8 cellular contexts compared by ENCODE assay signal in the genomic region with DNA sequence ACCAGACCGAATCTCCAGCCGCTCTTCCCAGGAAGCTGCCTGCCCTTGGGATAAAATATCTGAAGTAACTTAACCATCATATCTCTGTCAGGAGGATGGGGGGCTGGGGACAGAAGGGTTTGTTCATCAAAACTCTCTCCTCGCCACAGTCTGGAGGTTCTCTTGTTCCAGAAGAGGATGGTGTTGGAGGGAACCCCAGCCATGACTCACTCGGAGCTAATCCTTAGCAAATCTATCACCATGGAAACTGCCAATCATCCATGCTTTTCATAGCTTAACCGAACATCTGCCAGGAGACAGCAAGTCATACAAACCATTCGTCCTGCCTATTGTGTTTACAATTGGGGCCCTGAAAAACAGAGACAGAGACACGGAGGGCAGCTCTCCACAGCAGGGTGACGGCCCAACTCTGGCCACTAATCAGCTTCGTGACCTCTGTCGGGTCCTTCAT.
A peak's percentile ranks its signal among the peaks of the same experiment; 100 is the strongest.
DNase-seq lines count a peak whose midpoint lies in the region; ATAC-seq and TF ChIP-seq lines count a peak whose summit lies in the region.

No MANE protein-coding gene starts in this region.

- no peak for TF ChIP-seq EP300 in upper lobe of left lung (IDR thresholded peaks at IDR 0.05)

- TF ChIP-seq CTCF in AG04450 (IDR thresholded peaks at IDR 0.05; ENCODE audit: low read depth, low read length), result no peak
- TF ChIP-seq CTCF in adrenal gland (IDR thresholded peaks at IDR 0.05), result no peak
- no peak for TF ChIP-seq CTCF in kidney epithelial cell (IDR thresholded peaks at IDR 0.05; ENCODE audit: insufficient read depth, low read length, poor library complexity, severe bottlenecking)
- TF ChIP-seq CTCF in upper lobe of left lung (IDR thresholded peaks at IDR 0.05), result no peak

- peak; percentile 61 to 86 for ATAC-seq in upper lobe of left lung (ENCODE audit: low FRiP score in 2 of 2)
- ATAC-seq in activated CD4-positive, alpha-beta T cell treated with anti-CD3 and anti-CD28 coated beads for 36 hours, result no peak
- no peak for ATAC-seq in HG03565 (IDR thresholded peaks at IDR 0.05; ENCODE audit: unreplicated experiment)
- no peak for ATAC-seq in GM18502 (IDR thresholded peaks at IDR 0.05; ENCODE audit: poor library complexity, unreplicated experiment)

- H3K4me1 ChIP-seq in adrenal gland (replicated peaks in 1 of 2), result peaks cover 3 to 19% of the 10 kb centered on the region in 2 donors
- H3K4me1 ChIP-seq in upper lobe of left lung, result peaks cover 15 to 23% (median 21%) of the 10 kb centered on the region in 4 donors

- H3K9me3 Mint-ChIP-seq in activated CD4-positive, alpha-beta T cell treated with anti-CD3 and anti-CD28 coated beads for 36 hours (ENCODE audit: low read depth), result no peaks in the 10 kb centered on the region

- no peaks in the 10 kb centered on the region for H3K36me3 ChIP-seq in adrenal gland (replicated peaks in 1 of 2)
- no peaks in the 10 kb centered on the region for H3K36me3 ChIP-seq in kidney epithelial cell (ENCODE audit: control insufficient read depth, insufficient read depth, low read length)
- no peaks in the 10 kb centered on the region for H3K36me3 ChIP-seq in upper lobe of left lung

- H3K36me3 Mint-ChIP-seq in activated CD4-positive, alpha-beta T cell treated with anti-CD3 and anti-CD28 coated beads for 36 hours (ENCODE audit: low read depth), result no peaks in the 10 kb centered on the region

- TF ChIP-seq POLR2A in adrenal gland (IDR thresholded peaks at IDR 0.05) (no peak), upper lobe of left lung (IDR thresholded peaks at IDR 0.05) (no peak)

- H3K4me1 Mint-ChIP-seq in activated CD4-positive, alpha-beta T cell treated with anti-CD3 and anti-CD28 coated beads for 36 hours, result peaks cover 17% of the 10 kb centered on the region

- POLR2A ChIA-PET in AG04450 (lab: Yijun Ruan, JAX), result interaction anchor here (0.7 to 2.3 kb wide), 10 partner anchors 12 to 77 kb away, joined by 3 to 18 read pairs (median 6); a partner anchor contains a TSS
- POLR2A ChIA-PET in activated CD4-positive, alpha-beta T cell treated with anti-CD3 and anti-CD28 coated beads for 36 hours (lab: Charles Lee), result no interaction called here

- intact Hi-C loops in adrenal gland (cut with DNase I), result loop anchor here in 1 of 2 donors (10.0 kb wide), 1 partner anchor 65 kb away; no protein-coding TSS in a partner anchor
- intact Hi-C loops in activated CD4-positive, alpha-beta T cell treated with anti-CD3 and anti-CD28 coated beads for 36 hours (cut with DNase I, micrococcal nuclease), result no loop called here

- H3K27ac ChIP-seq in AG04450 (ENCODE audit: low read depth, low read length) (peak overlapping the region; percentile 95), adrenal gland (peak overlapping the region in 1 of 5 donors; percentile 38), upper lobe of left lung (peak overlapping the region; percentile 73 to 78 (median 74))

- H3K4me3 ChIP-seq in AG04450 (ENCODE audit: low read depth, low read length), result no peak overlapping the region
- no peak overlapping the region for H3K4me3 ChIP-seq in adrenal gland
- H3K4me3 ChIP-seq in kidney epithelial cell (ENCODE audit: low read depth, low read length), result no peak overlapping the region
- H3K4me3 ChIP-seq in upper lobe of left lung, result no peak overlapping the region

- no peak overlapping the region for H3K27ac Mint-ChIP-seq in activated CD4-positive, alpha-beta T cell treated with anti-CD3 and anti-CD28 coated beads for 36 hours

- no peaks in the 10 kb centered on the region for H3K27me3 ChIP-seq in AG04450 (ENCODE audit: control insufficient read depth, insufficient read depth, low read length)
- no peaks in the 10 kb centered on the region for H3K27me3 ChIP-seq in adrenal gland
- H3K27me3 ChIP-seq in kidney epithelial cell (ENCODE audit: control insufficient read depth, insufficient read depth, low read length), result no peaks in the 10 kb centered on the region
- H3K27me3 ChIP-seq in upper lobe of left lung, result no peaks in the 10 kb centered on the region

- H3K9me3 ChIP-seq in AG04450 (ENCODE audit: control insufficient read depth, insufficient read depth, low read length) (no peaks in the 10 kb centered on the region), adrenal gland (replicated peaks in 1 of 3) (no peaks in the 10 kb centered on the region), upper lobe of left lung (no peaks in the 10 kb centered on the region)

- CTCF ChIA-PET in AG04450 (lab: Charles Lee), result no interaction called here
- CTCF ChIA-PET in activated CD4-positive, alpha-beta T cell treated with anti-CD3 and anti-CD28 coated beads for 36 hours (lab: Charles Lee), result interaction anchor here (1.3 kb wide), 1 partner anchor 19 kb away, joined by 6 read pairs; no protein-coding TSS in a partner anchor

- DNase-seq in AG04450 (ENCODE audit: low read depth, low spot score) (peak; percentile 96), LHCN-M2 (ENCODE audit: low read depth) (peak; percentile 99), adrenal gland (peak; percentile 66 to 91 (median 88)), kidney epithelial cell (ENCODE audit: low read depth) (peak; percentile 60), upper lobe of left lung (peak in 1 of 2 donors; percentile 56)
- DNase-seq in activated CD4-positive, alpha-beta T cell treated with anti-CD3 and anti-CD28 coated beads for 36 hours, result no peak

- H3K27me3 Mint-ChIP-seq in activated CD4-positive, alpha-beta T cell treated with anti-CD3 and anti-CD28 coated beads for 36 hours, result peaks cover 10% of the 10 kb centered on the region

- H3K4me3 Mint-ChIP-seq in activated CD4-positive, alpha-beta T cell treated with anti-CD3 and anti-CD28 coated beads for 36 hours, result no peak overlapping the region

- 36 to 53% (median 46%) methylated on average over 6 to 10 of the region's 10 CpGs for WGBS in adrenal gland, 4 donors
- 61 to 74% methylated on average over 8 to 10 of the region's 10 CpGs for WGBS in upper lobe of left lung, 2 donors

Comparison
In these comparisons a context has a peak if more than half of its experiments do, and no peak if none do; other contexts are left out.
1. ATAC-seq: peak in upper lobe of left lung (2 of 2); none in activated CD4-positive, alpha-beta T cell treated with anti-CD3 and anti-CD28 coated beads for 36 hours (single experiment), HG03565 (single experiment) and GM18502 (single experiment).